Comparison of ENCODE assay signal across 8 cellular contexts in genomic region chr22:43923631-43924548, GRCh38. TPM values are rescaled to one million over a fixed set of nuclear protein-coding genes. Genes with fewer than 3 reads are reported as not detected.
DNase-seq lines count a peak whose midpoint lies in the region; ATAC-seq, FAIRE-seq and TF ChIP-seq lines count a peak whose summit lies in the region.

TSS of gene PNPLA3 (plus strand) at chr22:43923805. CDS start at chr22:43923912, 107 bp downstream.

- ATAC-seq in PC-3 (peak; percentile 78), GM18870 (IDR thresholded peaks at IDR 0.05; ENCODE audit: unreplicated experiment) (no peak)

- H3K27me3 ChIP-seq in PC-3 (ENCODE audit: low read length) (no peaks in the 10 kb centered on the region), esophagus (ENCODE audit: control insufficient read depth in 1 of 2, insufficient read depth in 2 of 2, low read length in 2 of 2) (no peaks in the 10 kb centered on the region)

- H3K4me3 Mint-ChIP-seq in CD14-positive monocyte = peak within 1 kb of the TSS; percentile 71 to 83
- peak within 1 kb of the TSS; percentile 67 for H3K4me3 Mint-ChIP-seq in activated T-cell treated with anti-CD3 and anti-CD28 coated beads, Interleukin-2, amount 50 U/mL, for 24 hours

- intact Hi-C loops in CD14-positive monocyte (cut with micrococcal nuclease) (no loop called here), PC-3 (cut with micrococcal nuclease) (no loop called here)

- peak within 1 kb of the TSS; percentile 83 for H2AFZ ChIP-seq in PC-3 (ENCODE audit: low read length)

- H3K9ac ChIP-seq in PC-3 (ENCODE audit: low read length) = peak within 1 kb of the TSS; percentile 28; the same call in 1 of the 2 replicates

- H3K27ac ChIP-seq in PC-3 (ENCODE audit: low read length) (no peak within 1 kb of the TSS), esophagus (ENCODE audit: low read depth in 2 of 2, low read length in 1 of 2) (no peak within 1 kb of the TSS)

- no peaks in the 10 kb centered on the region for H4K20me1 ChIP-seq in PC-3 (ENCODE audit: low read length)

- H3K27me3 Mint-ChIP-seq in CD14-positive monocyte (ENCODE audit: low read depth in 3 of 3) = peaks cover 31 to 51% (median 41%) of the 10 kb centered on the region in 3 donors
- peaks cover 42% of the 10 kb centered on the region for H3K27me3 Mint-ChIP-seq in activated T-cell treated with anti-CD3 and anti-CD28 coated beads, Interleukin-2, amount 50 U/mL, for 24 hours

- TF ChIP-seq CTCF in CD14-positive monocyte (IDR thresholded peaks at IDR 0.05) (no peak), PC-3 (conservative IDR thresholded peaks at IDR 0.05; ENCODE audit: low read depth, low read length) (no peak)

- peaks cover 0 to 2% of the 10 kb centered on the region in 2 donors for H3K36me3 Mint-ChIP-seq in CD14-positive monocyte
- H3K36me3 Mint-ChIP-seq in activated T-cell treated with anti-CD3 and anti-CD28 coated beads, Interleukin-2, amount 50 U/mL, for 24 hours (ENCODE audit: low read depth) = no peaks in the 10 kb centered on the region

- no peaks in the 10 kb centered on the region for H3K9me3 ChIP-seq in PC-3 (ENCODE audit: low read length)
- H3K9me3 ChIP-seq in esophagus (ENCODE audit: control insufficient read depth in 2 of 2, insufficient read depth in 1 of 2, low read depth in 1 of 2, low read length in 1 of 2) = no peaks in the 10 kb centered on the region

- WGBS in esophagus, 2 donors = 1 to 3% methylated on average over 87 to 107 of the region's 107 CpGs

- H3K79me2 ChIP-seq in PC-3 (ENCODE audit: low read length) = no peaks in the 10 kb centered on the region

- no peak within 1 kb of the TSS for H3K27ac Mint-ChIP-seq in CD14-positive monocyte
- peak within 1 kb of the TSS; percentile 20 for H3K27ac Mint-ChIP-seq in activated T-cell treated with anti-CD3 and anti-CD28 coated beads, Interleukin-2, amount 50 U/mL, for 24 hours

- H3K36me3 ChIP-seq in PC-3 (ENCODE audit: low read depth, low read length) (no peaks in the 10 kb centered on the region), esophagus (ENCODE audit: control insufficient read depth in 2 of 2, insufficient read depth in 2 of 2, low read length in 1 of 2) (no peaks in the 10 kb centered on the region)

- H3K9me3 Mint-ChIP-seq in CD14-positive monocyte = peaks cover 0 to 15% (median 13%) of the 10 kb centered on the region in 7 donors
- no peaks in the 10 kb centered on the region for H3K9me3 Mint-ChIP-seq in activated T-cell treated with anti-CD3 and anti-CD28 coated beads, Interleukin-2, amount 50 U/mL, for 24 hours

- H3K4me3 ChIP-seq in PC-3 (ENCODE audit: low read length) = peak within 1 kb of the TSS; percentile 66
- H3K4me3 ChIP-seq in esophagus (ENCODE audit: low read depth in 1 of 2, low read length in 2 of 2) = peak within 1 kb of the TSS; percentile 39 to 60

- FAIRE-seq in HTR-8/SVneo (lab: Jason Lieb, UNC) = peak; percentile 58

- H3K4me1 Mint-ChIP-seq in CD14-positive monocyte = peaks cover 17% of the 10 kb centered on the region
- H3K4me1 Mint-ChIP-seq in activated T-cell treated with anti-CD3 and anti-CD28 coated beads, Interleukin-2, amount 50 U/mL, for 24 hours (ENCODE audit: low read depth) = peaks cover 8% of the 10 kb centered on the region

- POLR2A ChIA-PET in PC-3 (lab: Charles Lee; ENCODE audit: unreplicated experiment) = no interaction called here

- peak; percentile 72 for DNase-seq in CD14-positive monocyte (ENCODE audit: low spot score)
- peak; percentile 81 for DNase-seq in HTR-8/SVneo (ENCODE audit: insufficient read length, low spot score)
- DNase-seq in PC-3 = peak; percentile 66
- DNase-seq in activated T-cell treated with anti-CD3 and anti-CD28 coated beads, Interleukin-2, amount 50 U/mL, for 24 hours = peak; percentile 86
- peak; percentile 92 for DNase-seq in mucosa of gallbladder (ENCODE audit: low spot score)
- peak; percentile 59 to 67 for DNase-seq in stimulated activated CD8-positive, alpha-beta memory T cell treated with anti-CD3 and anti-CD28 coated beads, Interleukin-15, amount 100 ng/mL, for 48 hours (ENCODE audit: low read depth in 2 of 2)

- H3K4me1 ChIP-seq in PC-3 (ENCODE audit: insufficient read depth, low read length) = peaks cover 17% of the 10 kb centered on the region
- H3K4me1 ChIP-seq in esophagus (ENCODE audit: control insufficient read depth in 2 of 2, insufficient read depth in 2 of 2, low read length in 1 of 2) = peaks cover 6 to 16% of the 10 kb centered on the region in 2 donors

- H3F3A ChIP-seq in PC-3 (ENCODE audit: low read length, unreplicated experiment) = no peaks in the 10 kb centered on the region

- CTCF ChIA-PET in PC-3 (lab: Charles Lee) = no interaction called here

- no peaks in the 10 kb centered on the region for H3K9me2 ChIP-seq in PC-3 (replicated peaks; ENCODE audit: low read length)

- peak within 1 kb of the TSS; percentile 90 for H3K4me2 ChIP-seq in PC-3 (ENCODE audit: low read length)

- no TSS peak for BruUV-seq in PC-3 (replicated peaks; lab: Mats Ljungman, UMichigan)

RNA-seq across cellular contexts. Expression of gene PNPLA3, which starts in this region (rescaled TPM):
- polyA plus RNA-seq in CD14-positive monocyte (not detected), esophagus (under 1 TPM; 0.19 to 0.41 TPM)
- total RNA-seq in PC-3 (2014; rRNA removed) (0.29 and 0.36 TPM in 2 replicates), mucosa of gallbladder (11.4 TPM)

Comparison
In these comparisons a context has a peak if more than half of its experiments do, and no peak if none do; other contexts are left out.
1. Peak in DNase-seq in CD14-positive monocyte; RNA of the gene not detected or under 1 TPM.
2. Peak in DNase-seq, ATAC-seq, H3K4me3 ChIP-seq, H3K9ac ChIP-seq and H3K4me2 ChIP-seq in PC-3; RNA of the gene not detected or under 1 TPM.